1 cellular context compared by ENCODE assay signal in genomic region chr21:19065164-19065563, GRCh38.
TF ChIP-seq lines count a peak whose summit lies in the region.

No MANE protein-coding gene starts in this region.

TF ChIP-seq in H1, 55 proteins besides CTCF, POLR2A, EP300 and RAD21 (continued from another document):
- no peak for TF ChIP-seq ATF3 (IDR thresholded peaks at IDR 0.05; ENCODE audit: insufficient read depth, low read depth, low read length)
- no peak for TF ChIP-seq RBBP5 (IDR thresholded peaks at IDR 0.05; ENCODE audit: borderline replicate concordance, low read depth, low read length)
- TF ChIP-seq RXRA (IDR thresholded peaks at IDR 0.05; ENCODE audit: insufficient read depth, low read depth, low read length), result no peak
- TF ChIP-seq CTBP2 (IDR thresholded peaks at IDR 0.05; ENCODE audit: borderline replicate concordance, insufficient read depth, insufficient read length, low read length), result no peak
- no peak for TF ChIP-seq FOSL1 (IDR thresholded peaks at IDR 0.05; ENCODE audit: insufficient read depth, low read depth, low read length)
- TF ChIP-seq JUND (IDR thresholded peaks at IDR 0.05; ENCODE audit: low read length), result no peak
- no peak for TF ChIP-seq CHD2 (IDR thresholded peaks at IDR 0.05; ENCODE audit: low read length)
- no peak for TF ChIP-seq GABPA (IDR thresholded peaks at IDR 0.05; ENCODE audit: borderline replicate concordance, insufficient read depth, low read length)
- TF ChIP-seq TEAD4 (IDR thresholded peaks at IDR 0.05; ENCODE audit: low read depth, low read length), result no peak
- TF ChIP-seq CHD7 (IDR thresholded peaks at IDR 0.05; ENCODE audit: insufficient replicate concordance, low read length), result no peak
- TF ChIP-seq ASH2L (IDR thresholded peaks at IDR 0.05; ENCODE audit: low read length), result no peak
- no peak for TF ChIP-seq ATF2 (IDR thresholded peaks at IDR 0.05; ENCODE audit: low read length)
- TF ChIP-seq BCL11A (IDR thresholded peaks at IDR 0.05; ENCODE audit: low read depth in 2 of 2, low read length in 2 of 2), result no peak
- TF ChIP-seq GTF2F1 (IDR thresholded peaks at IDR 0.05; ENCODE audit: borderline replicate concordance, low read depth, low read length), result no peak
- no peak for TF ChIP-seq USF2 (IDR thresholded peaks at IDR 0.05; ENCODE audit: low read length)
TF ChIP-seq in H1: peak in this region for 0.
